ENCODE assay signal across 8 cellular contexts in genomic region chr12:68610435-68611093, GRCh38. TPM values are rescaled to one million over a fixed set of nuclear protein-coding genes. Genes with fewer than 3 reads are reported as not detected.
DNase-seq lines count a peak whose midpoint lies in the region; TF ChIP-seq lines count a peak whose summit lies in the region.

Gene RAP1B (plus strand): TSS chr12:68610899. CDS start chr12:68648725, 37,826 bp downstream.

- no peak for TF ChIP-seq EP300 in suprapubic skin (IDR thresholded peaks at IDR 0.05)

- H3K36me3 ChIP-seq in SK-N-MC (ENCODE audit: insufficient read depth, low read length) (peaks cover 17% of the 10 kb centered on the region), suprapubic skin (no peaks in the 10 kb centered on the region)

- TF ChIP-seq POLR2A in suprapubic skin (IDR thresholded peaks at IDR 0.05) = peak; percentile 78 to 92

- H3K9me3 Mint-ChIP-seq in HFFc6 = no peaks in the 10 kb centered on the region
- H3K9me3 Mint-ChIP-seq in activated naive CD4-positive, alpha-beta T cell treated with anti-CD3 and anti-CD28 coated beads, Interleukin-2, amount 50 U/mL, for 24 hours = no peaks in the 10 kb centered on the region

- peaks cover 40% of the 10 kb centered on the region for H3K36me3 Mint-ChIP-seq in HFFc6 (ENCODE audit: low read depth)
- peaks cover 18% of the 10 kb centered on the region for H3K36me3 Mint-ChIP-seq in activated naive CD4-positive, alpha-beta T cell treated with anti-CD3 and anti-CD28 coated beads, Interleukin-2, amount 50 U/mL, for 24 hours

- peak within 1 kb of the TSS; percentile 88 for H3K4me3 ChIP-seq in GM08714 (ENCODE audit: low read length)
- H3K4me3 ChIP-seq in SK-N-MC = peak within 1 kb of the TSS; percentile 96
- peak within 1 kb of the TSS; percentile 84 for H3K4me3 ChIP-seq in suprapubic skin

- H3K27ac Mint-ChIP-seq in HFFc6 = peak within 1 kb of the TSS; percentile 95
- peak within 1 kb of the TSS; percentile 99 for H3K27ac Mint-ChIP-seq in activated naive CD4-positive, alpha-beta T cell treated with anti-CD3 and anti-CD28 coated beads, Interleukin-2, amount 50 U/mL, for 24 hours

- peaks cover 55% of the 10 kb centered on the region for H3K4me1 Mint-ChIP-seq in HFFc6 (ENCODE audit: low read depth)
- H3K4me1 Mint-ChIP-seq in activated naive CD4-positive, alpha-beta T cell treated with anti-CD3 and anti-CD28 coated beads, Interleukin-2, amount 50 U/mL, for 24 hours = peaks cover 42% of the 10 kb centered on the region

- DNase-seq in HFFc6 (peak; percentile 82), NAMALWA (ENCODE audit: low spot score) (peak; percentile 92), SK-N-MC (ENCODE audit: low read depth, low spot score) (no peak), glomerular endothelial cell (ENCODE audit: extremely low read depth, low read depth, low spot score) (no peak), occipital lobe (lab: John Stamatoyannopoulos, UW) (peak; percentile 87), suprapubic skin (ENCODE audit: low spot score in 2 of 2) (peak; percentile 89)

- peak within 1 kb of the TSS; percentile 80 for H3K27ac ChIP-seq in SK-N-MC
- H3K27ac ChIP-seq in suprapubic skin = peak within 1 kb of the TSS; percentile 97

- H3K4me1 ChIP-seq in suprapubic skin = peaks cover 40% of the 10 kb centered on the region

- TF ChIP-seq CTCF in HFFc6 (IDR thresholded peaks at IDR 0.05) = no peak
- TF ChIP-seq CTCF in suprapubic skin (IDR thresholded peaks at IDR 0.05) = no peak

- H3K27me3 ChIP-seq in suprapubic skin = no peaks in the 10 kb centered on the region

- 0 out of 2 replicates have a peak, but pooled peaks cover 3% of the 10 kb centered on the region for H3K27me3 Mint-ChIP-seq in HFFc6 (ENCODE audit: insufficient read depth)
- H3K27me3 Mint-ChIP-seq in activated naive CD4-positive, alpha-beta T cell treated with anti-CD3 and anti-CD28 coated beads, Interleukin-2, amount 50 U/mL, for 24 hours = no peaks in the 10 kb centered on the region

- H3K4me3 Mint-ChIP-seq in HFFc6 = peak within 1 kb of the TSS; percentile 95
- peak within 1 kb of the TSS; percentile 90 for H3K4me3 Mint-ChIP-seq in activated naive CD4-positive, alpha-beta T cell treated with anti-CD3 and anti-CD28 coated beads, Interleukin-2, amount 50 U/mL, for 24 hours

- H3K9me3 ChIP-seq in SK-N-MC (ENCODE audit: low read depth, low read length) = no peaks in the 10 kb centered on the region
- H3K9me3 ChIP-seq in suprapubic skin = no peaks in the 10 kb centered on the region

- WGBS in suprapubic skin = 0% methylated on average over 13 of the region's 83 CpGs

- H3K9ac ChIP-seq in SK-N-MC (ENCODE audit: insufficient read length) = peak within 1 kb of the TSS; percentile 91

RNA-seq across cellular contexts. Expression of gene RAP1B, which starts in this region (rescaled TPM):
- 100 to 1,000 TPM; 179 to 221 (median 213) TPM for total RNA-seq in HFFc6 (2021; fragmentation: NEBNext Ultra II Directional; extraction: Animal tissue kit (Norgen Biotek cat#: 25700))
- total RNA-seq in glomerular endothelial cell = 262 and 301 TPM in 2 replicates
- 110 TPM for total RNA-seq in occipital lobe
- total RNA-seq in suprapubic skin = 100 to 1,000 TPM in 3 of 4 donors, 10 to 100 TPM in 1; 95.2 to 154 (median 115) TPM

Comparison
In these comparisons a context has a peak if more than half of its experiments do, and no peak if none do; other contexts are left out.
1. DNase-seq: peak in HFFc6 (single experiment), NAMALWA (single experiment), occipital lobe (single experiment) and suprapubic skin (2 of 2); none in SK-N-MC (single experiment) and glomerular endothelial cell (single experiment).
2. Peak in every context shown above with its lines, with median percentiles within 50 percentile points of each other: H3K4me3 ChIP-seq.